19 cellular contexts compared by ENCODE assay signal in the genomic region with DNA sequence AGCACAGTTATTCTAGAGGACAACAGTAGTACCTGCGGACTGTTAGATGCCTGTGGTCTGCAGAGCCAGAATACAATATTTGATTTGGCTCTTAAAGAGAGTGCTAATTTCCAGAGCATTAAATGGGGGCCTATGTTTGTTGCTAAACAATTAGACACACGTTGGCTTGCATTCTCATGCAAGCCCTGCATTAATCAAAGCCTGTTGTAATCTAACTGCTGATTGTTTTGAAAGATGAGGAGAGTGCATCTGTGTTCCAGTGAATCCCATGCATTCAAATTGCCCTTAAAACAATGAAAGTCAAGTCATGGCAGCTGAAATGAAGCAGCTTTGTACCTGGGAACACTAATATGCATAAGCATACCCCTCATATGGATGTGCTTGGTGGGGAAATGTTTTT.
DNase-seq lines count a peak whose midpoint lies in the region; ATAC-seq and TF ChIP-seq lines count a peak whose summit lies in the region.
"Had no signal": no experiment of that assay in that cellular context is flagged by ENCODE, and none has a peak within 500 bp of the region (broad histone marks: within the 10 kb centered on the region; RNA-seq: fewer than 3 reads in every experiment).

No MANE protein-coding gene starts in this region.

- H3K9ac ChIP-seq in IMR-90 (ENCODE audit: low read depth, low read length) = no peak overlapping the region
- peak overlapping the region; percentile 52; the same call in 1 of the 2 replicates for H3K9ac ChIP-seq in SK-N-SH
- H3K9ac ChIP-seq in smooth muscle cell (ENCODE audit: low read depth) = no peak overlapping the region

- peak overlapping the region; percentile 13; the same call in 1 of the 2 replicates for H3K23ac ChIP-seq in IMR-90 (ENCODE audit: low read depth, low read length)

- H3K27ac ChIP-seq in IMR-90 (ENCODE audit: insufficient read depth, low read length) (no peak overlapping the region), SK-N-SH (ENCODE audit: low read depth in 2 of 2, low read length in 1 of 2) (peak overlapping the region; percentile 87 to 99), smooth muscle cell (ENCODE audit: low read depth) (peak overlapping the region; percentile 7)
- H3K27ac ChIP-seq: SK-N-MC, tibial artery had no signal

- WGBS in IMR-90 (ENCODE audit: extremely low coverage in 2 of 2, insufficient read length in 1 of 2), 2 experiments = no CpG with 5 or more reads among the region's 2 CpGs
- WGBS in SK-N-SH (ENCODE audit: low lambda C conversion rate) = 42% methylated on average over 2 of the region's 2 CpGs
- WGBS in smooth muscle cell (ENCODE audit: low lambda C conversion rate) = 50% methylated on average over 2 of the region's 2 CpGs

- H3K79me1 ChIP-seq in IMR-90 (ENCODE audit: low read depth in 1 of 2, low read length in 2 of 2) = no peaks in the 10 kb centered on the region

- peak overlapping the region; percentile 30; the same call in 1 of the 3 replicates for H2BK15ac ChIP-seq in IMR-90 (ENCODE audit: low read depth, low read length)

- H3K9me1 ChIP-seq in IMR-90 (ENCODE audit: insufficient read depth, low read length) = peaks cover 8% of the 10 kb centered on the region; the same call in 1 of the 2 replicates

- no peak overlapping the region for H3K18ac ChIP-seq in IMR-90 (ENCODE audit: low read depth, low read length)

- H3K56ac ChIP-seq in IMR-90 (ENCODE audit: extremely low read depth, insufficient read depth, low read length) = no peak overlapping the region

- no peaks in the 10 kb centered on the region for H3K9me2 ChIP-seq in SK-N-SH

- intact Hi-C loops in IMR-90 (cut with micrococcal nuclease) = no loop called here

- H2BK20ac ChIP-seq in IMR-90 (ENCODE audit: low read depth, low read length) = peak overlapping the region; percentile 54; the same call in 1 of the 2 replicates

- H4K8ac ChIP-seq in IMR-90 (ENCODE audit: low read depth in 2 of 2, low read length in 2 of 2) = no peak overlapping the region

- H3K36me3 ChIP-seq in IMR-90 (ENCODE audit: control insufficient read depth, insufficient read depth, low read length) = no peaks in the 10 kb centered on the region
- H3K36me3 ChIP-seq in SK-N-SH (replicated peaks in 1 of 2; ENCODE audit: control insufficient read depth in 1 of 2, insufficient read depth in 2 of 2, low read length in 1 of 2) = no peaks in the 10 kb centered on the region
- no peaks in the 10 kb centered on the region for H3K36me3 ChIP-seq in smooth muscle cell (ENCODE audit: low read depth)
- H3K36me3 ChIP-seq: tibial artery had no signal

- H3F3A ChIP-seq in SK-N-SH (replicated peaks; ENCODE audit: insufficient read depth) (peaks cover 62% of the 10 kb centered on the region), smooth muscle cell (ENCODE audit: low read depth) (no peaks in the 10 kb centered on the region)

- in situ Hi-C loops in IMR-90 (cut with MboI; ENCODE audit: low sequenced_read_pairs) = no loop called here

- TF ChIP-seq EP300 in SK-N-SH (IDR thresholded peaks at IDR 0.05; ENCODE audit: borderline replicate concordance in 1 of 2, low read depth in 1 of 2, low read length in 1 of 2) = no peak; a peak in 1 of 4 replicates

- H3K4ac ChIP-seq in IMR-90 (ENCODE audit: low read depth, low read length) = no peak overlapping the region; the same call in 1 of the 2 replicates

- no peaks in the 10 kb centered on the region for H3K9me3 ChIP-seq in IMR-90 (ENCODE audit: control insufficient read depth, insufficient read depth, low read length)
- H3K9me3 ChIP-seq in SK-N-SH = no peaks in the 10 kb centered on the region
- H3K9me3 ChIP-seq in smooth muscle cell (replicated peaks; ENCODE audit: low read depth) = no peaks in the 10 kb centered on the region
- H3K9me3 ChIP-seq: tibial artery had no signal

- peak overlapping the region; percentile 46; the same call in 1 of the 2 replicates for H2BK120ac ChIP-seq in IMR-90 (ENCODE audit: low read depth, low read length)

- H3K14ac ChIP-seq in IMR-90 (replicated peaks; ENCODE audit: low read depth, low read length) = peak overlapping the region; percentile 20; the same call in 1 of the 2 replicates

- no peak for TF ChIP-seq CTCF in IMR-90 (conservative IDR thresholded peaks at IDR 0.05; ENCODE audit: low read depth, low read length)
- TF ChIP-seq CTCF in SK-N-SH (IDR thresholded peaks at IDR 0.05) = no peak
- TF ChIP-seq CTCF in fibroblast of villous mesenchyme (IDR thresholded peaks at IDR 0.05; ENCODE audit: insufficient read depth, low read depth, low read length) = no peak
- no peak for TF ChIP-seq CTCF in smooth muscle cell (IDR thresholded peaks at IDR 0.05; ENCODE audit: borderline replicate concordance, insufficient read depth, poor library complexity, severe bottlenecking)

- ATAC-seq in IMR-90 (ENCODE audit: low read depth) = no peak
- ATAC-seq: activated T-cell treated with anti-CD3 and anti-CD28 coated beads, Interleukin-2, amount 50 U/mL, for 4 hours had no signal

- TF ChIP-seq RAD21 in IMR-90 (IDR thresholded peaks at IDR 0.05; ENCODE audit: low read length) = no peak
- TF ChIP-seq RAD21 in SK-N-SH (IDR thresholded peaks at IDR 0.05; ENCODE audit: low read length) = no peak

- H2AK5ac ChIP-seq in IMR-90 (ENCODE audit: low read depth, low read length) = no peak overlapping the region

- DNase-seq in IMR-90 (no peak), SK-N-SH (no peak), fibroblast of villous mesenchyme (ENCODE audit: low read depth) (peak; percentile 51), smooth muscle cell (lab: John Stamatoyannopoulos, UW; ENCODE audit: unreplicated experiment) (no peak), globus pallidus (ENCODE audit: low spot score) (no peak)
- DNase-seq in activated CD4-positive, alpha-beta T cell treated with anti-CD3 and anti-CD28 coated beads, Interleukin-2, amount 50 U/mL, for 48 hours = no peak
- DNase-seq in activated effector memory CD4-positive, alpha-beta T cell treated with anti-CD3 and anti-CD28 coated beads, Interleukin-2, amount 50 U/mL, for 16 hours = no peak
- DNase-seq: activated CD4-positive, alpha-beta T cell treated with anti-CD3 and anti-CD28 coated beads for 4 hours; activated naive CD4-positive, alpha-beta T cell; activated T-cell treated with anti-CD3 and anti-CD28 coated beads, Interleukin-2, amount 50 U/mL, for 4 hours; CD4-positive, CD25-positive, alpha-beta regulatory T cell; left cardiac atrium; naive B cell; NCI-H1417; right cardiac atrium; RPMI8226; stimulated activated CD4-positive, alpha-beta T cell treated with anti-CD3 and anti-CD28 coated beads, Interleukin-15, amount 100 ng/mL, for 24 hours; tibial artery had no signal

- BruUV-seq in IMR-90 (replicated peaks; lab: Mats Ljungman, UMichigan) = no TSS peak

- H2AFZ ChIP-seq in IMR-90 (replicated peaks; ENCODE audit: low read length, poor library complexity) (no peak overlapping the region), SK-N-SH (ENCODE audit: low read depth) (peak overlapping the region; percentile 11; the same call in 1 of the 2 replicates), smooth muscle cell (ENCODE audit: low read depth) (no peak overlapping the region)

- no peak overlapping the region for H3K4me2 ChIP-seq in IMR-90 (ENCODE audit: low read depth, low read length)
- peak overlapping the region; percentile 39 for H3K4me2 ChIP-seq in SK-N-SH
- peak overlapping the region; percentile 25 for H3K4me2 ChIP-seq in smooth muscle cell

- POLR2A ChIA-PET in IMR-90 (lab: Charles Lee; ENCODE audit: unreplicated experiment) (no interaction called here), SK-N-SH (lab: Yijun Ruan, JAX) (no interaction called here)

- no peak overlapping the region for H2BK5ac ChIP-seq in IMR-90 (ENCODE audit: low read depth, low read length, poor library complexity, severe bottlenecking)

- dilution Hi-C loops in IMR-90 (cut with HindIII; ENCODE audit: low sequenced_read_pairs, unreplicated experiment) = no loop called here

- H2AK9ac ChIP-seq in IMR-90 (replicated peaks; ENCODE audit: low read depth, low read length, poor library complexity) = no peak overlapping the region

- H3K79me2 ChIP-seq in SK-N-SH (ENCODE audit: insufficient read depth) (no peaks in the 10 kb centered on the region), smooth muscle cell (ENCODE audit: low read depth) (no peaks in the 10 kb centered on the region)

- CTCF ChIA-PET in IMR-90 (lab: Yijun Ruan, JAX) (interaction anchor here (1.1 kb wide), 1 partner anchor 10 kb away, joined by 4 read pairs; no protein-coding TSS in a partner anchor), SK-N-SH (lab: Yijun Ruan, JAX) (interaction anchor here (1.1 kb wide), 2 partner anchors 9 to 72 kb away, joined by 3 to 7 read pairs; no protein-coding TSS in a partner anchor)

- peak overlapping the region; percentile 45; the same call in 1 of the 2 replicates for H4K91ac ChIP-seq in IMR-90 (ENCODE audit: insufficient read depth, low read depth, low read length)

- H3K4me3 ChIP-seq in IMR-90 (ENCODE audit: insufficient read depth, low read depth, low read length) (no peak overlapping the region), SK-N-SH (ENCODE audit: low read depth in 2 of 2, low read length in 1 of 2) (no peak overlapping the region), fibroblast of villous mesenchyme (ENCODE audit: low read depth, low read length) (no peak overlapping the region), smooth muscle cell (no peak overlapping the region)
- H3K4me3 ChIP-seq: SK-N-MC, tibial artery had no signal

- H3K27me3 ChIP-seq in IMR-90 (ENCODE audit: control insufficient read depth, insufficient read depth, low read length) (no peaks in the 10 kb centered on the region), SK-N-SH (ENCODE audit: insufficient read depth) (no peaks in the 10 kb centered on the region), smooth muscle cell (ENCODE audit: low read depth) (no peaks in the 10 kb centered on the region)
- H3K27me3 ChIP-seq: tibial artery had no signal

- H4K5ac ChIP-seq in IMR-90 (ENCODE audit: low read depth, low read length) = no peak overlapping the region

- H3K4me1 ChIP-seq in IMR-90 (ENCODE audit: control insufficient read depth, insufficient read depth, low read length) (peaks cover 6% of the 10 kb centered on the region), SK-N-SH (ENCODE audit: control insufficient read depth in 1 of 2, insufficient read depth in 2 of 2, low read depth in 1 of 2, low read length in 1 of 2) (peaks cover 50 to 53% of the 10 kb centered on the region in 2 experiments), smooth muscle cell (ENCODE audit: low read depth) (peaks cover 7% of the 10 kb centered on the region)
- H3K4me1 ChIP-seq: tibial artery had no signal

- H4K20me1 ChIP-seq in IMR-90 (ENCODE audit: insufficient read depth, low read length) (no peaks in the 10 kb centered on the region), SK-N-SH (ENCODE audit: insufficient read depth) (no peaks in the 10 kb centered on the region), smooth muscle cell (ENCODE audit: low read depth) (no peaks in the 10 kb centered on the region)

- no peak for TF ChIP-seq POLR2A in IMR-90 (IDR thresholded peaks at IDR 0.05; ENCODE audit: low read depth, low read length)

TF ChIP-seq in IMR-90, 13 proteins besides CTCF, POLR2A, EP300 and RAD21 (continues in another document):
- TF ChIP-seq SMC3 (IDR thresholded peaks at IDR 0.05; ENCODE audit: low read depth, low read length) (no peak), MAZ (IDR thresholded peaks at IDR 0.05; ENCODE audit: borderline replicate concordance, low read depth, low read length) (no peak)

TF ChIP-seq in SK-N-SH, 30 proteins besides CTCF, POLR2A, EP300 and RAD21 (continues in another document):
- TF ChIP-seq NFIC (IDR thresholded peaks at IDR 0.05; ENCODE audit: borderline replicate concordance) = no peak
- no peak for TF ChIP-seq RXRA (IDR thresholded peaks at IDR 0.05; ENCODE audit: borderline replicate concordance, low read depth)
